Comparison of ENCODE assay signal across 8 cellular contexts in the genomic region with DNA sequence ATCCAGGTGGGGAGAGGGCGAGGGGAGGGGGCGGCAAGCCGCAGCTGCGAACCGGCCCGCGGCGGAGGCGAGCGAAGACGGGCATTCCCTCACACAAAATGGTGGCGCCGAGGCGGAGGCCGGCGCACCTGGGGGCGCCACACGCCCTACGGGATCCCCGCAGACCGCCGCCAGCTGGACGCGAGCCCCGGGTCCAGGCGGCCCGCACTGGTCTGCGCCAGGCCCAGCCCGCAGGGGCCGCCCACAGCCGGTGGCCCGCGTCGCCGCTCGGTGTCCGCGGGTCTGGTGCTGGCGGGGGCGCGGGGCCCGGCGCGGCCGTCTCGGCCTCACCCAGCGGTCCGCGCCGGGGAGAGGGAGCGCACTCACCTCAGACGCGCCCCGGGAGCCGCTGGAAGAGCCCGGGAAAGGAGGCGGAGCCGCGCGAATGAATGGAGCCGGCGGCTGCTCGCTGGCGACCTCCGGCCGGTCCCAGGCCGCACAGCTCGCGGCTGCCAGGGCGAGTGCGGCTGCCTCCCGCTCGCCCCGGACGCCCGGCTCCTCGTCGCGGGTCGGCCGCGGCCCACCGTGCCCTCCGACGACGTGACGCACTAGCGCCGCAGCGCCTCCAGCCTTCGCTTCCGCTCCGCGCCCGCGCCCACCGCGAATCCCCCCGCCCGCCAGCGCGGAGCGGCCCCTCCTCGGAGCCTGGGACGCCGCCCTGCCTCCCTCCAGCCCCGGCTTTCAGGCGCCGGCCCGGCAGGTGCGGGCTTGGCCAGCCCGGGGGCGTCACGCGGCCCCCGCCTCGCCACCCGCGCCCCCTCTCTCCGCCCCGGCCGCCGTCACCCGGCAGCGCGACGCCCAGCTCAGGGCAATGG. TPM values are rescaled to one million over a fixed set of nuclear protein-coding genes. Genes with fewer than 3 reads are reported as not detected.
DNase-seq lines count a peak whose midpoint lies in the region; ATAC-seq and TF ChIP-seq lines count a peak whose summit lies in the region.

A gene with protein sequence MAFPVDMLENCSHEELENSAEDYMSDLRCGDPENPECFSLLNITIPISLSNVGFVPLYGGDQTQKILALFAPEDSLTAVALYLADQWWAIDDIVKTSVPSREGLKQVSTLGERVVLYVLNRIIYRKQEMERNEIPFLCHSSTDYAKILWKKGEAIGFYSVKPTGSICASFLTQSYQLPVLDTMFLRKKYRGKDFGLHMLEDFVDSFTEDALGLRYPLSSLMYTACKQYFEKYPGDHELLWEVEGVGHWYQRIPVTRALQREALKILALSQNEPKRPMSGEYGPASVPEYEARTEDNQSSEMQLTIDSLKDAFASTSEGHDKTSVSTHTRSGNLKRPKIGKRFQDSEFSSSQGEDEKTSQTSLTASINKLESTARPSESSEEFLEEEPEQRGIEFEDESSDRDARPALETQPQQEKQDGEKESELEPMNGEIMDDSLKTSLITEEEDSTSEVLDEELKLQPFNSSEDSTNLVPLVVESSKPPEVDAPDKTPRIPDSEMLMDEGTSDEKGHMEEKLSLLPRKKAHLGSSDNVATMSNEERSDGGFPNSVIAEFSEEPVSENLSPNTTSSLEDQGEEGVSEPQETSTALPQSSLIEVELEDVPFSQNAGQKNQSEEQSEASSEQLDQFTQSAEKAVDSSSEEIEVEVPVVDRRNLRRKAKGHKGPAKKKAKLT (minus strand): TSS at position 589 of the 854 bp plus-strand sequence. CDS start 24,711 bp downstream, outside the sequence.

- H3K79me2 ChIP-seq in KMS-11 (ENCODE audit: insufficient read depth, low read depth) = no peaks in the 10 kb centered on the region

- peak; percentile 63 for ATAC-seq in GM19035 (IDR thresholded peaks at IDR 0.05; ENCODE audit: unreplicated experiment)

- WGBS in lower leg skin, 2 donors = 0 to 2% methylated on average over 4 to 36 of the region's 127 CpGs

- H3K4me3 ChIP-seq in KMS-11 (IDR thresholded peaks at IDR 0.05; ENCODE audit: insufficient read depth, low read depth, low read length) (no peak within 1 kb of the TSS), colonic mucosa (peak within 1 kb of the TSS; percentile 54), lower leg skin (ENCODE audit: low read depth, poor library complexity, severe bottlenecking) (peak within 1 kb of the TSS; percentile 44)

- in situ Hi-C loops in ACHN (cut with HindIII; ENCODE audit: low pct_ligation_motif_present, low pct_unique_long_range_greater_than_20kb, low sequenced_read_pairs) = no loop called here

- peak within 1 kb of the TSS; percentile 64; the same call in 1 of the 2 replicates for H3K9ac ChIP-seq in KMS-11
- peak within 1 kb of the TSS; percentile 61 to 72 for H3K9ac ChIP-seq in colonic mucosa (ENCODE audit: low read depth in 2 of 2, low read length in 2 of 2)

- no peak for TF ChIP-seq POLR2A in lower leg skin (IDR thresholded peaks at IDR 0.05)

- H3K27me3 ChIP-seq in KMS-11 (ENCODE audit: insufficient read depth, low read depth) (no peaks in the 10 kb centered on the region), colonic mucosa (peaks cover 7% of the 10 kb centered on the region)

- TF ChIP-seq CTCF in KMS-11 (conservative IDR thresholded peaks at IDR 0.05; ENCODE audit: low read depth, low read length) (no peak), colonic mucosa (IDR thresholded peaks at IDR 0.05) (no peak), lower leg skin (IDR thresholded peaks at IDR 0.05) (no peak)

- H3K4me1 ChIP-seq in KMS-11 (ENCODE audit: low read depth, poor library complexity, severe bottlenecking) (peaks cover 5% of the 10 kb centered on the region), colonic mucosa (no peaks in the 10 kb centered on the region)

- DNase-seq in ACHN = peak; percentile 61
- DNase-seq in activated CD4-positive, alpha-beta T cell treated with anti-CD3 and anti-CD28 coated beads for 24 hours (ENCODE audit: low read depth in 2 of 2) = peak; percentile 8 to 34
- DNase-seq in colonic mucosa = peak; percentile 47
- no peak for DNase-seq in lower leg skin (ENCODE audit: low spot score in 2 of 2)
- DNase-seq in stimulated activated CD4-positive, alpha-beta T cell treated with anti-CD3 and anti-CD28 coated beads, TNF-alpha, amount 100 ng/mL, for 48 hours (ENCODE audit: low read depth in 3 of 3) = peak; percentile 4 to 26 (median 5)
- no peak for DNase-seq in Kasumi-1 (lab: John Stamatoyannopoulos, UW)

- no peaks in the 10 kb centered on the region for H4K20me1 ChIP-seq in KMS-11 (ENCODE audit: insufficient read depth)

- H3K9me3 ChIP-seq in colonic mucosa = no peaks in the 10 kb centered on the region

- H3K36me3 ChIP-seq in KMS-11 (ENCODE audit: insufficient read depth) (no peaks in the 10 kb centered on the region), colonic mucosa (no peaks in the 10 kb centered on the region)

- H2AFZ ChIP-seq in KMS-11 (ENCODE audit: low read depth) = peak within 1 kb of the TSS; percentile 97

- intact Hi-C loops in colonic mucosa (cut with DNase I) = no loop called here
- intact Hi-C loops in lower leg skin (cut with DNase I; ENCODE audit: low total_unique reads) = no loop called here

- H3K27ac ChIP-seq in KMS-11 (no peak within 1 kb of the TSS), colonic mucosa (no peak within 1 kb of the TSS)

- H3K4me2 ChIP-seq in KMS-11 = peak within 1 kb of the TSS; percentile 85

RNA-seq across cellular contexts. Expression of the gene that starts here (rescaled TPM):
- 1 to 10 TPM; 4.9 to 5.0 TPM for total RNA-seq in colonic mucosa
- 1 to 10 TPM in 2 of 4 donors, under 1 TPM in 2; 0.08 to 2.9 (median 0.85) TPM for total RNA-seq in lower leg skin

Comparison
In these comparisons a context has a peak if more than half of its experiments do, and no peak if none do; other contexts are left out.
1. DNase-seq: peak in ACHN (single experiment), activated CD4-positive, alpha-beta T cell treated with anti-CD3 and anti-CD28 coated beads for 24 hours (2 of 2), colonic mucosa (single experiment) and stimulated activated CD4-positive, alpha-beta T cell treated with anti-CD3 and anti-CD28 coated beads, TNF-alpha, amount 100 ng/mL, for 48 hours (3 of 3); none in lower leg skin (0 of 2) and Kasumi-1 (0 of 2).